ENCODE assay signal across 2 cellular contexts in the genomic region with DNA sequence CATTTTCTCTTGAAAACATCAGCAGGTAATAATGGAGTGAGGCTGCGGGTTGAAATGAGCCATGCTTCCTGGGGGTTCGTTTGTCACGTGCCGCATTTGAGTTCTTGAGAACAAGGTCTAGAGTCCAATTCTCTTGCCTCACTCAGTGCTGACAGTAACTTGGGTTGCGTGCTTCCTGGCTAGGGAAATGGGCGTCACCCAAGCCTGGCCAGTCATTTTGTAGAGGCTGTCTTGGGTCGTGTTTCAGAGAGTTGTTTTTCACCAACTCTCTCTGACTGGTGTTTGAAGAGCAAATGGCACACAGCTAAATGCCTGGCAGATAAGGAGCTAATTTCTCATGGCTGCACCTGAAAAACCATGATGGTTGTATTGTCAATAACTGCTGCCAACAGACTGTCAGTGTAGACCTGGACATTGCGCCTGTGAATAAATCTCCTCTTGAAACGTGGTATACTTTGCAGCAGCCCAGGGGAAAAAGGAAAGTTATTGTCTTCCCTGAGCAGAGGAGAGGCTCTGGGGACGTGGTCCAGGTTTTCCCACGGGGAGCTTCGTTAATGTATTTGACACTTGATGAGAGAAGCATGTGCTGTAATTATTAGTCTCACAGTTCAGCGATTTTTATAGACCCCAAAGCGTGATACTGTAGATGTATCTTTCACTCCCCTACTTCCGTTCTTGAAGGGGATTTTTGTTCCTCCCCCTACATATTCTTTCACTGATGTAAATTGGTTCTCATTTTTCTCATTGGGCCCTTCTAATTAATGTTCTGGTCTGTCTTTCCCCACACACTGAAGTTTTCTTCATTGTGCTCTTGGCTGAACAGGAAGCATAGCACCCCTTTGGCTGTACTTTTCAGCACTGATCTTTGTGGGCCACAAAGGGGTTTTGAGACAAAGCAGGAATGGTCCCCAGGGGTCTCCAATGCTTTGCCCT.
TF ChIP-seq lines count a peak whose summit lies in the region.

No MANE protein-coding gene starts in this region.

TF ChIP-seq in Ishikawa, 13 proteins besides CTCF, POLR2A, EP300 and RAD21 (continued from another document):
- TF ChIP-seq, protein P1, sequence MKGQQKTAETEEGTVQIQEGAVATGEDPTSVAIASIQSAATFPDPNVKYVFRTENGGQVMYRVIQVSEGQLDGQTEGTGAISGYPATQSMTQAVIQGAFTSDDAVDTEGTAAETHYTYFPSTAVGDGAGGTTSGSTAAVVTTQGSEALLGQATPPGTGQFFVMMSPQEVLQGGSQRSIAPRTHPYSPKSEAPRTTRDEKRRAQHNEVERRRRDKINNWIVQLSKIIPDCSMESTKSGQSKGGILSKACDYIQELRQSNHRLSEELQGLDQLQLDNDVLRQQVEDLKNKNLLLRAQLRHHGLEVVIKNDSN (IDR thresholded peaks at IDR 0.05): peak; percentile 42

TF ChIP-seq in HepG2, 621 proteins besides CTCF, POLR2A, EP300 and RAD21 (continued from another document):
- no peak for TF ChIP-seq GABPA (IDR thresholded peaks at IDR 0.05; ENCODE audit: low read depth, low read length)
- peak; percentile 66 for TF ChIP-seq GABPA (CRISPR knock-in tag; IDR thresholded peaks at IDR 0.05; ENCODE audit: low read depth)
- TF ChIP-seq ZMYM4 (CRISPR knock-in tag; IDR thresholded peaks at IDR 0.05): peak; percentile 74
- TF ChIP-seq, protein P2, sequence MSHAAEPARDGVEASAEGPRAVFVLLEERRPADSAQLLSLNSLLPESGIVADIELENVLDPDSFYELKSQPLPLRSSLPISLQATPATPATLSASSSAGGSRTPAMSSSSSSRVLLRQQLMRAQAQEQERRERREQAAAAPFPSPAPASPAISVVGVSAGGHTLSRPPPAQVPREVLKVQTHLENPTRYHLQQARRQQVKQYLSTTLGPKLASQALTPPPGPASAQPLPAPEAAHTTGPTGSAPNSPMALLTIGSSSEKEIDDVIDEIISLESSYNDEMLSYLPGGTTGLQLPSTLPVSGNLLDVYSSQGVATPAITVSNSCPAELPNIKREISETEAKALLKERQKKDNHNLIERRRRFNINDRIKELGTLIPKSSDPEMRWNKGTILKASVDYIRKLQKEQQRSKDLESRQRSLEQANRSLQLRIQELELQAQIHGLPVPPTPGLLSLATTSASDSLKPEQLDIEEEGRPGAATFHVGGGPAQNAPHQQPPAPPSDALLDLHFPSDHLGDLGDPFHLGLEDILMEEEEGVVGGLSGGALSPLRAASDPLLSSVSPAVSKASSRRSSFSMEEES (CRISPR knock-in tag; IDR thresholded peaks at IDR 0.05): 0 out of 2 replicates have a peak, but pooled peaks have one; percentile 20
- TF ChIP-seq NFYC (CRISPR knock-in tag; IDR thresholded peaks at IDR 0.05): peak; percentile 28; the same call in 1 of the 2 replicates
- peak; percentile 31; the same call in 1 of the 2 replicates for TF ChIP-seq POGZ (CRISPR knock-in tag; IDR thresholded peaks at IDR 0.05)
- TF ChIP-seq SPEN (CRISPR knock-in tag; IDR thresholded peaks at IDR 0.05; ENCODE audit: low read depth): peak; percentile 42; the same call in 1 of the 2 replicates
- no peak for TF ChIP-seq TGIF2 (CRISPR knock-in tag; IDR thresholded peaks at IDR 0.05)
- TF ChIP-seq, protein P3, sequence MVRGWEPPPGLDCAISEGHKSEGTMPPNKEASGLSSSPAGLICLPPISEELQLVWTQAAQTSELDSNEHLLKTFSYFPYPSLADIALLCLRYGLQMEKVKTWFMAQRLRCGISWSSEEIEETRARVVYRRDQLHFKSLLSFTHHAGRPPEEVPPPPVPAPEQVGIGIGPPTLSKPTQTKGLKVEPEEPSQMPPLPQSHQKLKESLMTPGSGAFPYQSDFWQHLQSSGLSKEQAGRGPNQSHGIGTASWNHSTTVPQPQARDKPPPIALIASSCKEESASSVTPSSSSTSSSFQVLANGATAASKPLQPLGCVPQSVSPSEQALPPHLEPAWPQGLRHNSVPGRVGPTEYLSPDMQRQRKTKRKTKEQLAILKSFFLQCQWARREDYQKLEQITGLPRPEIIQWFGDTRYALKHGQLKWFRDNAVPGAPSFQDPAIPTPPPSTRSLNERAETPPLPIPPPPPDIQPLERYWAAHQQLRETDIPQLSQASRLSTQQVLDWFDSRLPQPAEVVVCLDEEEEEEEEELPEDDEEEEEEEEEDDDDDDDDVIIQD (CRISPR knock-in tag; IDR thresholded peaks at IDR 0.05; ENCODE audit: low read depth): 0 out of 2 replicates have a peak, but pooled peaks have one; percentile 56
- peak; percentile 37; the same call in 1 of the 2 replicates for TF ChIP-seq FOSL2 (CRISPR knock-in tag; IDR thresholded peaks at IDR 0.05)
- TF ChIP-seq WIZ (CRISPR knock-in tag; IDR thresholded peaks at IDR 0.05): 0 out of 2 replicates have a peak, but pooled peaks have one; percentile 44
- no peak for TF ChIP-seq HOXA5 (CRISPR knock-in tag; IDR thresholded peaks at IDR 0.05)
- peak; percentile 81; the same call in 1 of the 2 replicates for TF ChIP-seq TRIM24 (CRISPR knock-in tag; IDR thresholded peaks at IDR 0.05)
- TF ChIP-seq CEBPB (IDR thresholded peaks at IDR 0.05; ENCODE audit: borderline replicate concordance, low read depth, low read length): peak; percentile 55; the same call in 1 of the 2 replicates
- TF ChIP-seq NR3C1 (CRISPR knock-in tag; IDR thresholded peaks at IDR 0.05): no peak
- TF ChIP-seq GABPB1 (CRISPR knock-in tag; IDR thresholded peaks at IDR 0.05): peak; percentile 65
- 0 out of 2 replicates have a peak, but pooled peaks have one; percentile 26 for TF ChIP-seq SALL1 (CRISPR knock-in tag; IDR thresholded peaks at IDR 0.05)
- peak; percentile 87 for TF ChIP-seq HNF4A (CRISPR knock-in tag; IDR thresholded peaks at IDR 0.05)
- peak; percentile 22; the same call in 1 of the 2 replicates for TF ChIP-seq FOXA3 (CRISPR knock-in tag; IDR thresholded peaks at IDR 0.05)
- TF ChIP-seq NR2C2 (CRISPR knock-in tag; IDR thresholded peaks at IDR 0.05; ENCODE audit: borderline replicate concordance): no peak
- TF ChIP-seq SOX5 (CRISPR knock-in tag; IDR thresholded peaks at IDR 0.05; ENCODE audit: borderline replicate concordance): no peak
- TF ChIP-seq MTA1 (CRISPR knock-in tag; IDR thresholded peaks at IDR 0.05; ENCODE audit: borderline replicate concordance): no peak
- TF ChIP-seq, protein P4, sequence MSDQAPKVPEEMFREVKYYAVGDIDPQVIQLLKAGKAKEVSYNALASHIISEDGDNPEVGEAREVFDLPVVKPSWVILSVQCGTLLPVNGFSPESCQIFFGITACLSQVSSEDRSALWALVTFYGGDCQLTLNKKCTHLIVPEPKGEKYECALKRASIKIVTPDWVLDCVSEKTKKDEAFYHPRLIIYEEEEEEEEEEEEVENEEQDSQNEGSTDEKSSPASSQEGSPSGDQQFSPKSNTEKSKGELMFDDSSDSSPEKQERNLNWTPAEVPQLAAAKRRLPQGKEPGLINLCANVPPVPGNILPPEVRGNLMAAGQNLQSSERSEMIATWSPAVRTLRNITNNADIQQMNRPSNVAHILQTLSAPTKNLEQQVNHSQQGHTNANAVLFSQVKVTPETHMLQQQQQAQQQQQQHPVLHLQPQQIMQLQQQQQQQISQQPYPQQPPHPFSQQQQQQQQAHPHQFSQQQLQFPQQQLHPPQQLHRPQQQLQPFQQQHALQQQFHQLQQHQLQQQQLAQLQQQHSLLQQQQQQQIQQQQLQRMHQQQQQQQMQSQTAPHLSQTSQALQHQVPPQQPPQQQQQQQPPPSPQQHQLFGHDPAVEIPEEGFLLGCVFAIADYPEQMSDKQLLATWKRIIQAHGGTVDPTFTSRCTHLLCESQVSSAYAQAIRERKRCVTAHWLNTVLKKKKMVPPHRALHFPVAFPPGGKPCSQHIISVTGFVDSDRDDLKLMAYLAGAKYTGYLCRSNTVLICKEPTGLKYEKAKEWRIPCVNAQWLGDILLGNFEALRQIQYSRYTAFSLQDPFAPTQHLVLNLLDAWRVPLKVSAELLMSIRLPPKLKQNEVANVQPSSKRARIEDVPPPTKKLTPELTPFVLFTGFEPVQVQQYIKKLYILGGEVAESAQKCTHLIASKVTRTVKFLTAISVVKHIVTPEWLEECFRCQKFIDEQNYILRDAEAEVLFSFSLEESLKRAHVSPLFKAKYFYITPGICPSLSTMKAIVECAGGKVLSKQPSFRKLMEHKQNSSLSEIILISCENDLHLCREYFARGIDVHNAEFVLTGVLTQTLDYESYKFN (CRISPR knock-in tag; conservative IDR thresholded peaks at IDR 0.05): 0 out of 2 replicates have a peak, but pooled peaks have one; percentile 19
- TF ChIP-seq, protein P5, sequence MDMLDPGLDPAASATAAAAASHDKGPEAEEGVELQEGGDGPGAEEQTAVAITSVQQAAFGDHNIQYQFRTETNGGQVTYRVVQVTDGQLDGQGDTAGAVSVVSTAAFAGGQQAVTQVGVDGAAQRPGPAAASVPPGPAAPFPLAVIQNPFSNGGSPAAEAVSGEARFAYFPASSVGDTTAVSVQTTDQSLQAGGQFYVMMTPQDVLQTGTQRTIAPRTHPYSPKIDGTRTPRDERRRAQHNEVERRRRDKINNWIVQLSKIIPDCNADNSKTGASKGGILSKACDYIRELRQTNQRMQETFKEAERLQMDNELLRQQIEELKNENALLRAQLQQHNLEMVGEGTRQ (IDR thresholded peaks at IDR 0.05; ENCODE audit: low read depth, low read length): peak; percentile 71
- TF ChIP-seq, protein P5 (CRISPR knock-in tag; IDR thresholded peaks at IDR 0.05; ENCODE audit: borderline replicate concordance): peak; percentile 84; the same call in 1 of the 2 replicates
- TF ChIP-seq, protein P6, sequence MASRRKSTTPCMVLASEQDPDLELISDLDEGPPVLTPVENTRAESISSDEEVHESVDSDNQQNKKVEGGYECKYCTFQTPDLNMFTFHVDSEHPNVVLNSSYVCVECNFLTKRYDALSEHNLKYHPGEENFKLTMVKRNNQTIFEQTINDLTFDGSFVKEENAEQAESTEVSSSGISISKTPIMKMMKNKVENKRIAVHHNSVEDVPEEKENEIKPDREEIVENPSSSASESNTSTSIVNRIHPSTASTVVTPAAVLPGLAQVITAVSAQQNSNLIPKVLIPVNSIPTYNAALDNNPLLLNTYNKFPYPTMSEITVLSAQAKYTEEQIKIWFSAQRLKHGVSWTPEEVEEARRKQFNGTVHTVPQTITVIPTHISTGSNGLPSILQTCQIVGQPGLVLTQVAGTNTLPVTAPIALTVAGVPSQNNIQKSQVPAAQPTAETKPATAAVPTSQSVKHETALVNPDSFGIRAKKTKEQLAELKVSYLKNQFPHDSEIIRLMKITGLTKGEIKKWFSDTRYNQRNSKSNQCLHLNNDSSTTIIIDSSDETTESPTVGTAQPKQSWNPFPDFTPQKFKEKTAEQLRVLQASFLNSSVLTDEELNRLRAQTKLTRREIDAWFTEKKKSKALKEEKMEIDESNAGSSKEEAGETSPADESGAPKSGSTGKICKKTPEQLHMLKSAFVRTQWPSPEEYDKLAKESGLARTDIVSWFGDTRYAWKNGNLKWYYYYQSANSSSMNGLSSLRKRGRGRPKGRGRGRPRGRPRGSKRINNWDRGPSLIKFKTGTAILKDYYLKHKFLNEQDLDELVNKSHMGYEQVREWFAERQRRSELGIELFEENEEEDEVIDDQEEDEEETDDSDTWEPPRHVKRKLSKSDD (CRISPR knock-in tag; IDR thresholded peaks at IDR 0.05; ENCODE audit: low read depth): no peak
- TF ChIP-seq, protein P7, sequence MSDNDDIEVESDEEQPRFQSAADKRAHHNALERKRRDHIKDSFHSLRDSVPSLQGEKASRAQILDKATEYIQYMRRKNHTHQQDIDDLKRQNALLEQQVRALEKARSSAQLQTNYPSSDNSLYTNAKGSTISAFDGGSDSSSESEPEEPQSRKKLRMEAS (IDR thresholded peaks at IDR 0.05): peak; percentile 62
- no peak for TF ChIP-seq ZNF616 (CRISPR knock-in tag; IDR thresholded peaks at IDR 0.05; ENCODE audit: low read depth)
- TF ChIP-seq CEBPG (CRISPR knock-in tag; IDR thresholded peaks at IDR 0.05): peak; percentile 58
- no peak for TF ChIP-seq ZBTB38 (CRISPR knock-in tag; IDR thresholded peaks at IDR 0.05)
- no peak for TF ChIP-seq SOX6 (IDR thresholded peaks at IDR 0.05)
- TF ChIP-seq SOX6 (CRISPR knock-in tag; IDR thresholded peaks at IDR 0.05): peak; percentile 38
- no peak for TF ChIP-seq ETV5 (CRISPR knock-in tag; IDR thresholded peaks at IDR 0.05; ENCODE audit: borderline replicate concordance)
- TF ChIP-seq, protein P8, sequence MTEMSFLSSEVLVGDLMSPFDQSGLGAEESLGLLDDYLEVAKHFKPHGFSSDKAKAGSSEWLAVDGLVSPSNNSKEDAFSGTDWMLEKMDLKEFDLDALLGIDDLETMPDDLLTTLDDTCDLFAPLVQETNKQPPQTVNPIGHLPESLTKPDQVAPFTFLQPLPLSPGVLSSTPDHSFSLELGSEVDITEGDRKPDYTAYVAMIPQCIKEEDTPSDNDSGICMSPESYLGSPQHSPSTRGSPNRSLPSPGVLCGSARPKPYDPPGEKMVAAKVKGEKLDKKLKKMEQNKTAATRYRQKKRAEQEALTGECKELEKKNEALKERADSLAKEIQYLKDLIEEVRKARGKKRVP (CRISPR knock-in tag; IDR thresholded peaks at IDR 0.05): peak in 1 of 2 experiments; percentile 41; a peak in 1 of 4 replicates
- no peak for TF ChIP-seq BRCA1 (CRISPR knock-in tag; IDR thresholded peaks at IDR 0.05)
- TF ChIP-seq THYN1 (CRISPR knock-in tag; IDR thresholded peaks at IDR 0.05; ENCODE audit: borderline replicate concordance, low read depth): no peak
- 0 out of 2 replicates have a peak, but pooled peaks have one; percentile 66 for TF ChIP-seq ZNF644 (CRISPR knock-in tag; IDR thresholded peaks at IDR 0.05; ENCODE audit: low read depth)
- TF ChIP-seq PCBP1 (IDR thresholded peaks at IDR 0.05; ENCODE audit: borderline replicate concordance, low read depth, low read length): no peak
- TF ChIP-seq JUNB (CRISPR knock-in tag; IDR thresholded peaks at IDR 0.05; ENCODE audit: borderline replicate concordance): no peak
- TF ChIP-seq BHLHE40 (IDR thresholded peaks at IDR 0.05; ENCODE audit: low read length): peak; percentile 90
